ENCODE assay signal across 8 cellular contexts in genomic region chr18:59272971-59273935, GRCh38. TPM values are rescaled to one million over a fixed set of nuclear protein-coding genes. Genes with fewer than 3 reads are reported as not detected.
DNase-seq lines count a peak whose midpoint lies in the region; ATAC-seq and TF ChIP-seq lines count a peak whose summit lies in the region.

Gene RAX, minus strand, starts transcription at chr18:59273454. Its CDS starts 248 bp downstream, at chr18:59273206.

- POLR2A ChIA-PET in activated CD4-positive, alpha-beta T cell treated with anti-CD3 and anti-CD28 coated beads for 36 hours (lab: Charles Lee), result no interaction called here

- CTCF ChIA-PET in activated CD4-positive, alpha-beta T cell treated with anti-CD3 and anti-CD28 coated beads for 36 hours (lab: Charles Lee), result interaction anchor here (0.5 to 2.4 kb wide), 4 partner anchors 35 to 748 kb away, joined by 3 to 8 read pairs (median 4); no protein-coding TSS in a partner anchor

- H3K36me3 Mint-ChIP-seq in activated CD4-positive, alpha-beta T cell treated with anti-CD3 and anti-CD28 coated beads for 36 hours (ENCODE audit: low read depth), result no peaks in the 10 kb centered on the region

- in situ Hi-C loops in ACHN (cut with HindIII; ENCODE audit: low pct_ligation_motif_present, low pct_unique_long_range_greater_than_20kb, low sequenced_read_pairs), result no loop called here

- no peak for TF ChIP-seq CTCF in omental fat pad (IDR thresholded peaks at IDR 0.05)

- peaks cover 73% of the 10 kb centered on the region for H3K27me3 Mint-ChIP-seq in activated CD4-positive, alpha-beta T cell treated with anti-CD3 and anti-CD28 coated beads for 36 hours

- peak; percentile 65 for DNase-seq in activated CD4-positive, alpha-beta T cell treated with anti-CD3 and anti-CD28 coated beads for 36 hours
- no peak for DNase-seq in activated CD4-positive, alpha-beta T cell treated with anti-CD3 and anti-CD28 coated beads for 4 hours
- peak; percentile 32 for DNase-seq in NCI-H2227 treated with DMSO at 0.1 percent for 48 hours (lab: John Stamatoyannopoulos, UW)
- DNase-seq in omental fat pad (ENCODE audit: low spot score), result no peak
- DNase-seq in ACHN, result no peak
- DNase-seq in OCI-M1 (lab: John Stamatoyannopoulos, UW), result no peak

- peak; percentile 62 for ATAC-seq in activated CD4-positive, alpha-beta T cell treated with anti-CD3 and anti-CD28 coated beads for 36 hours
- ATAC-seq in esophagus mucosa (peak; percentile 57), omental fat pad (ENCODE audit: low FRiP score) (peak; percentile 55), GM21381 (IDR thresholded peaks at IDR 0.05; ENCODE audit: unreplicated experiment) (no peak)

- peak within 1 kb of the TSS; percentile 8 for H3K4me3 Mint-ChIP-seq in activated CD4-positive, alpha-beta T cell treated with anti-CD3 and anti-CD28 coated beads for 36 hours

- H3K4me1 Mint-ChIP-seq in activated CD4-positive, alpha-beta T cell treated with anti-CD3 and anti-CD28 coated beads for 36 hours, result peaks cover 22% of the 10 kb centered on the region

- no peak within 1 kb of the TSS for H3K27ac Mint-ChIP-seq in activated CD4-positive, alpha-beta T cell treated with anti-CD3 and anti-CD28 coated beads for 36 hours

- intact Hi-C loops in activated CD4-positive, alpha-beta T cell treated with anti-CD3 and anti-CD28 coated beads for 36 hours (cut with DNase I, micrococcal nuclease), result loop anchor here in 1 of 2 experiments (10.0 kb wide), 1 partner anchor 422 kb away; the partner anchor contains the start of gene CCBE1

- H3K9me3 Mint-ChIP-seq in activated CD4-positive, alpha-beta T cell treated with anti-CD3 and anti-CD28 coated beads for 36 hours (ENCODE audit: low read depth), result no peaks in the 10 kb centered on the region

RNA-seq across cellular contexts. Expression of gene RAX, which starts in this region (rescaled TPM):
- not detected for total RNA-seq in activated CD4-positive, alpha-beta T cell treated with anti-CD3 and anti-CD28 coated beads for 36 hours
- total RNA-seq in esophagus mucosa, result not detected
- total RNA-seq in omental fat pad, result not detected

Comparison
In these comparisons a context has a peak if more than half of its experiments do, and no peak if none do; other contexts are left out.
1. Peak in DNase-seq and ATAC-seq in activated CD4-positive, alpha-beta T cell treated with anti-CD3 and anti-CD28 coated beads for 36 hours; RNA of the gene not detected or under 1 TPM.
2. Peak in ATAC-seq in esophagus mucosa; RNA of the gene not detected or under 1 TPM.
3. Peak in ATAC-seq in omental fat pad; RNA of the gene not detected or under 1 TPM.